In the genomic region with DNA sequence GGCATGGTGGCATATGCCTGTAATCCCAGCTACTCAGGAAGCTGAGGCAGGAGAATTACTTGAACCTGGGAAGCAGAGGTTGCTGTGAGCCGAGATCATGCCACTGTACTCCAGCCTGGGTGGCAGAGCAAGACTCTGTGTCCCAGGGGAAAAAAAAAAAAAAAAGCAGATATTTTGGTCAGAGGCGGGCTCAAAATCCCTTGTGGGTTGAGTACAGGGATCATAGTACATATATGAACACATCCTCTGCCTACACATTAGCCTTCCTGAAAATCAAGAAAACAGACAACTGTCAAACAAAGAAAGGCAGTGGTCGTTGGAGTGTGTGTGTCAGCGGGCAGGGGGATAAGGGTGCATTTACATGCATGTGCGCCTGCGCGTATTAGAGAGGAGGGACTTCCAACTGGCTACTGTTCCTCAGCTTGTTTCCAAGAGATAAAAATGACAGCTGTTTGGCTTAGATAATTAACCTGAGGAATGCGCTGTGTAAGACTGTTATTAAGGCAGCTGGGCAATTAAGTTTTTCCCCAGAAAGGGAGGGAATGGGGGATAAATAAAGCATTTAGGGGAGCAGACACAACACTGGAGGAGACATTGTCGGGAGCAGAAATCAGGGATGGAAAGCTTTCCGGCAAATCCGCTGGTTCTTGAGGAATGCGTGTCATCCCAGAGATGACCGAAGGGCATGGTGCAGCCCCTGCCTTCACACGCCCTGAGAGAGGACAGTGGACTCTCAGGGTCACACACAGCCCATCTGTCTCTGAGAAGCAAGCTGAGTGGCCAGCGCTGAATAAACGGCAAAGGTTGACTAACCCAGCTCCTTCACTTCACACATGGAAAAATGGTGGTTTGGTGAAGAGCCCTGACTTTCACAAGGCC, we compare ENCODE assay signal across 14 cellular contexts. TPM values are rescaled to one million over a fixed set of nuclear protein-coding genes. Genes with fewer than 3 reads are reported as not detected.
DNase-seq lines count a peak whose midpoint lies in the region; ATAC-seq, FAIRE-seq and TF ChIP-seq lines count a peak whose summit lies in the region.
"Had no signal": no experiment of that assay in that cellular context is flagged by ENCODE, and none has a peak within 500 bp of the region (broad histone marks: within the 10 kb centered on the region; RNA-seq: fewer than 3 reads in every experiment).

No MANE protein-coding gene starts in this region.

- H3K9ac ChIP-seq in K562 (ENCODE audit: insufficient read depth in 1 of 2, low read depth in 2 of 2, low read length in 2 of 2) (peak overlapping the region; percentile 39 to 68; a peak in 3 of 4 replicates), liver (ENCODE audit: low read depth in 1 of 2, low read length in 2 of 2) (no peak overlapping the region)
- H3K9ac ChIP-seq: GM23248 had no signal

- H3K4me2 ChIP-seq in K562 (ENCODE audit: insufficient read depth, low read length), result peak overlapping the region; percentile 70

- no peaks in the 10 kb centered on the region for H4K20me1 ChIP-seq in K562 (replicated peaks; ENCODE audit: control insufficient read depth, insufficient read depth, low read length)

- in situ Hi-C loops in K562 (cut with MboI), result no loop called here

- CTCF ChIA-PET in K562 (lab: Yijun Ruan, JAX; ENCODE audit: low intra/inter-chr PET ratio), result no interaction called here

- H3K27ac ChIP-seq in heart left ventricle (peak overlapping the region in 11 of 12 donors; percentile 30 to 94 (median 90)), K562 (ENCODE audit: extremely low read depth, low read depth, low read length) (peak overlapping the region; percentile 67), liver (ENCODE audit: low read depth in 1 of 2, low read length in 2 of 2) (no peak overlapping the region), aorta (ENCODE audit: low read depth in 1 of 2, low read length in 2 of 2) (no peak overlapping the region)
- H3K27ac ChIP-seq: GM23248 had no signal

- TF ChIP-seq CTCF in heart left ventricle (IDR thresholded peaks at IDR 0.05), result no peak
- TF ChIP-seq CTCF in K562 (IDR thresholded peaks at IDR 0.05 in 2 of 3, conservative IDR thresholded peaks at IDR 0.05 in 1 of 3; ENCODE audit: insufficient read depth in 2 of 3, low read depth in 1 of 3, low read length in 3 of 3), result no peak
- no peak for TF ChIP-seq CTCF in liver (IDR thresholded peaks at IDR 0.05; ENCODE audit: low read depth, low read length, missing input control)

- no peak for TF ChIP-seq POLR2A in heart left ventricle (IDR thresholded peaks at IDR 0.05)
- no peak for TF ChIP-seq POLR2A in K562 (conservative IDR thresholded peaks at IDR 0.05)

- no peaks in the 10 kb centered on the region for H3K9me1 ChIP-seq in K562 (ENCODE audit: control insufficient read depth, insufficient read depth, low read length)

- intact Hi-C loops in heart left ventricle (cut with DNase I), result loop anchor here in 1 of 10 donors (5.0 kb wide), 1 partner anchor 41 kb away; no protein-coding TSS in a partner anchor
- intact Hi-C loops in Right ventricle myocardium inferior (cut with DNase I), result no loop called here
- intact Hi-C loops in K562 (cut with micrococcal nuclease), result loop anchor here (2.0 kb wide), 1 partner anchor 29 kb away; the partner anchor contains the start of gene G0S2
- intact Hi-C loops in aorta (cut with DNase I), result no loop called here

- peak; percentile 80 for FAIRE-seq in K562 (lab: Jason Lieb, UNC)

- H3K9me3 ChIP-seq in heart left ventricle (no peaks in the 10 kb centered on the region), K562 (replicated peaks; ENCODE audit: control insufficient read depth, insufficient read depth, low read depth, low read length) (no peaks in the 10 kb centered on the region), liver (ENCODE audit: control insufficient read depth in 4 of 4, low read length in 3 of 4) (no peaks in the 10 kb centered on the region), aorta (ENCODE audit: control insufficient read depth, low read length) (no peaks in the 10 kb centered on the region)

- POLR2A ChIA-PET in K562 (lab: Yijun Ruan, JAX), result interaction anchor here (0.5 to 1.6 kb wide), 8 partner anchors 11 to 325 kb away, joined by 3 to 5 read pairs (median 3); partner anchors contain the start of gene G0S2

- H3K4me1 ChIP-seq in heart left ventricle (peaks cover 16 to 99% (median 88%) of the 10 kb centered on the region in 12 donors), K562 (replicated peaks in 1 of 2; ENCODE audit: control insufficient read depth in 2 of 2, insufficient read depth in 2 of 2, low read length in 2 of 2) (peaks cover 47 to 89% of the 10 kb centered on the region in 2 experiments), liver (ENCODE audit: control insufficient read depth in 4 of 4, insufficient read depth in 4 of 4, low read length in 3 of 4) (peaks cover 0 to 19% (median 11%) of the 10 kb centered on the region in 4 donors), aorta (ENCODE audit: control insufficient read depth in 1 of 2, insufficient read depth in 2 of 2, low read length in 2 of 2) (peaks cover 0 to 4% of the 10 kb centered on the region in 2 donors)

- no TSS peak for BruUV-seq in K562 (replicated peaks; lab: Mats Ljungman, UMichigan)

- peak overlapping the region; percentile 87 for H2AFZ ChIP-seq in K562 (ENCODE audit: low read depth, low read length)
- H2AFZ ChIP-seq: GM23248 had no signal

- H3K79me2 ChIP-seq in K562 (ENCODE audit: control insufficient read depth, insufficient read depth, low read length), result no peaks in the 10 kb centered on the region

- DNase-seq in heart left ventricle (peak in 2 of 5 donors; percentile 44 to 54), Right ventricle myocardium inferior (ENCODE audit: missing footprints) (no peak), K562 (ENCODE audit: extremely low read depth in 1 of 4, low spot score in 3 of 4) (peak; percentile 55 to 93 (median 76)), cerebellar nuclear complex (lab: John Stamatoyannopoulos, UW) (no peak), SKM-1 (lab: John Stamatoyannopoulos, UW; ENCODE audit: unreplicated experiment) (no peak), aorta (no peak)
- DNase-seq: activated CD8-positive, alpha-beta T cell treated with anti-CD3 and anti-CD28 coated beads, Interleukin-2, amount 10 ng/mL, durations not matched to agents 7 days and 5 days; NCI-H1092; NCI-H510A treated with DMSO at 0.1 percent for 48 hours; occipital lobe; stimulated activated naive CD8-positive, alpha-beta T cell treated with anti-CD3 and anti-CD28 coated beads, Interleukin-15, amount 100 ng/mL, for 72 hours had no signal

- ATAC-seq in heart left ventricle (peak in 1 of 4 donors; percentile 3), Right ventricle myocardium inferior (no peak), K562 (peak; percentile 68), HG03457 (IDR thresholded peaks at IDR 0.05; ENCODE audit: unreplicated experiment) (no peak), aorta (ENCODE audit: low FRiP score) (no peak)
- ATAC-seq: activated CD8-positive, alpha-beta T cell treated with anti-CD3 and anti-CD28 coated beads, Interleukin-2, amount 10 ng/mL, durations not matched to agents 7 days and 5 days; stimulated activated naive CD8-positive, alpha-beta T cell treated with anti-CD3 and anti-CD28 coated beads, Interleukin-15, amount 100 ng/mL, for 72 hours had no signal

- H3K27me3 ChIP-seq in heart left ventricle (no peaks in the 10 kb centered on the region), K562 (ENCODE audit: control insufficient read depth in 2 of 2, insufficient read depth in 2 of 2, low read length in 2 of 2) (no peaks in the 10 kb centered on the region), liver (ENCODE audit: control insufficient read depth in 4 of 4, insufficient read depth in 4 of 4, low read length in 3 of 4) (no peaks in the 10 kb centered on the region), aorta (ENCODE audit: control insufficient read depth in 1 of 2, insufficient read depth in 2 of 2, low read length in 1 of 2) (no peaks in the 10 kb centered on the region)

- H3K4me3 ChIP-seq in heart left ventricle (peak overlapping the region in 1 of 12 donors; percentile 13), K562 (no peak overlapping the region), liver (ENCODE audit: low read depth in 1 of 3, low read length in 3 of 3) (no peak overlapping the region), aorta (ENCODE audit: low read length in 2 of 2) (no peak overlapping the region)
- H3K4me3 ChIP-seq: GM23248 had no signal

- WGBS in heart left ventricle, 4 donors, result 44 to 50% (median 48%) methylated on average over 15 to 16 of the region's 16 CpGs
- 13% methylated on average over 16 of the region's 16 CpGs for WGBS in K562 (ENCODE audit: insufficient coverage, low coverage, missing lambda C conversion rate)
- WGBS in liver, result 84% methylated on average over 16 of the region's 16 CpGs
- 87 to 89% methylated on average over 16 of the region's 16 CpGs for WGBS in aorta, 2 donors

- no peak for TF ChIP-seq RAD21 in K562 (CRISPR knock-in tag; conservative IDR thresholded peaks at IDR 0.05 in 1 of 2, IDR thresholded peaks at IDR 0.05 in 1 of 2)
- TF ChIP-seq RAD21 in liver (IDR thresholded peaks at IDR 0.05), result no peak

- TF ChIP-seq EP300 in K562 (IDR thresholded peaks at IDR 0.05; ENCODE audit: low read length), result peak; percentile 93

- no peaks in the 10 kb centered on the region for H3K36me3 ChIP-seq in heart left ventricle
- no peaks in the 10 kb centered on the region for H3K36me3 ChIP-seq in K562 (ENCODE audit: control insufficient read depth, insufficient read depth, low read length)
- no peaks in the 10 kb centered on the region for H3K36me3 ChIP-seq in liver (ENCODE audit: control insufficient read depth in 4 of 4, insufficient read depth in 3 of 4, low read depth in 1 of 4, low read length in 3 of 4)
- no peaks in the 10 kb centered on the region for H3K36me3 ChIP-seq in aorta (ENCODE audit: control insufficient read depth in 1 of 2, insufficient read depth in 2 of 2, low read length in 1 of 2)

RNA-seq across cellular contexts. Expression of gene LAMB3, which starts 6.4 kb away (rescaled TPM):
- 1 to 10 TPM in 8 of 9 donors, under 1 TPM in 1; 0.83 to 7.4 (median 3.6) TPM for total RNA-seq in heart left ventricle
- polyA plus RNA-seq in heart left ventricle, result 1 to 10 TPM; 1.8 to 5.3 TPM
- total RNA-seq in Right ventricle myocardium inferior, result 5.9 TPM
- total RNA-seq in K562 (2011; cell fraction: chromatin; rRNA removed; ENCODE audit: low replicate concordance), result 1.1 and 1.9 TPM in 2 replicates
- total RNA-seq in K562 (2011; cell fraction: nucleolus; rRNA removed), result 1.8 and 2.0 TPM in 2 replicates
- total RNA-seq in K562 (2011; cell fraction: nucleoplasm; rRNA removed), result 1.2 TPM in 2 replicates
- total RNA-seq in K562 (2014; rRNA removed), result 0.91 and 1.0 TPM in 2 replicates
- 0.61 and 1.3 TPM in 2 replicates for total RNA-seq in K562 (2014; rRNA removed; fragmentation: Illumina TruSeq; extraction: Trizol)
- 0.91 and 0.94 TPM in 2 replicates for total RNA-seq in K562 (2015; rRNA removed; fragmentation: Illumina TruSeq; extraction: Trizol)
- 1.3 and 1.9 TPM in 2 replicates for total RNA-seq in K562 (2021)
- 0.42 and 0.72 TPM in 2 replicates for polyA plus RNA-seq in K562 (2011; rRNA removed)
- 0.86 and 1.2 TPM in 2 replicates for polyA plus RNA-seq in K562 (2011; cell fraction: cytosol; rRNA removed)
- polyA plus RNA-seq in K562 (2011; cell fraction: nucleus; rRNA removed), result 0.73 and 1.2 TPM in 2 replicates
- polyA plus RNA-seq in K562 (2012), result 2.0 and 6.6 TPM in 2 replicates
- 0.67 and 0.97 TPM in 2 replicates for polyA plus RNA-seq in K562 (2014; fragmentation: Illumina TruSeq; extraction: Trizol)
- polyA plus RNA-seq in K562 (2014; fragmentation: Nextera tagmentation; extraction: Ambion mirVana), result under 1 TPM; 0.08 to 0.21 TPM
- 1.0 and 3.1 TPM in 2 replicates for polyA plus RNA-seq in K562 (2014; rRNA removed)
- 0.18 and 0.87 TPM in 2 replicates for polyA minus RNA-seq in K562 (2011; rRNA and poly(A)+ RNA removed)
- polyA minus RNA-seq in K562 (2011; cell fraction: cytosol; rRNA and poly(A)+ RNA removed), result 1.0 and 5.0 TPM in 2 replicates
- polyA minus RNA-seq in K562 (2011; cell fraction: nucleus; rRNA and poly(A)+ RNA removed), result 0.81 and 1.4 TPM in 2 replicates
- 1 to 10 TPM; 1.3 to 9.1 TPM for total RNA-seq in liver
- polyA plus RNA-seq in liver, result 1 to 10 TPM; 3.6 to 7.6 TPM
- total RNA-seq in aorta, result 1 to 10 TPM in 1 of 2 donors, under 1 TPM in 1; 0.84 to 3.9 TPM
- polyA plus RNA-seq in aorta, result 1 to 10 TPM; 5.2 to 5.4 TPM

RNA-seq across cellular contexts. Expression of gene G0S2, which starts 29.4 kb away (rescaled TPM):
- 100 to 1,000 TPM in 8 of 9 donors, 10 to 100 TPM in 1; 92.0 to 600 (median 212) TPM for total RNA-seq in heart left ventricle
- 100 to 1,000 TPM in 1 of 2 donors, 10 to 100 TPM in 1; 87.6 to 218 TPM for polyA plus RNA-seq in heart left ventricle
- total RNA-seq in Right ventricle myocardium inferior, result 460 TPM
- not detected in 2 replicates for total RNA-seq in K562 (2011; cell fraction: chromatin; rRNA removed; ENCODE audit: low replicate concordance)
- total RNA-seq in K562 (2011; cell fraction: nucleolus; rRNA removed), result 0.50 and 0.79 TPM in 2 replicates
- total RNA-seq in K562 (2011; cell fraction: nucleoplasm; rRNA removed), result 0.66 TPM in 1 of 2 replicates, not detected in the other
- total RNA-seq in K562 (2014; rRNA removed), result 60.4 and 79.0 TPM in 2 replicates
- 10.6 and 11.4 TPM in 2 replicates for total RNA-seq in K562 (2014; rRNA removed; fragmentation: Illumina TruSeq; extraction: Trizol)
- 4.2 and 5.6 TPM in 2 replicates for total RNA-seq in K562 (2015; rRNA removed; fragmentation: Illumina TruSeq; extraction: Trizol)
- total RNA-seq in K562 (2021), result 37.4 and 39.5 TPM in 2 replicates
- polyA plus RNA-seq in K562 (2011; rRNA removed), result 0.18 and 0.30 TPM in 2 replicates
- polyA plus RNA-seq in K562 (2011; cell fraction: cytosol; rRNA removed), result 0.13 and 0.39 TPM in 2 replicates
- polyA plus RNA-seq in K562 (2011; cell fraction: nucleus; rRNA removed), result 0.18 TPM in 1 of 2 replicates, not detected in the other
- 21.3 and 213 TPM in 2 replicates for polyA plus RNA-seq in K562 (2012)
- polyA plus RNA-seq in K562 (2014; fragmentation: Illumina TruSeq; extraction: Trizol), result 11.7 and 24.0 TPM in 2 replicates
- 1 to 10 TPM; 4.9 to 8.9 TPM for polyA plus RNA-seq in K562 (2014; fragmentation: Nextera tagmentation; extraction: Ambion mirVana)
- 65.6 and 70.4 TPM in 2 replicates for polyA plus RNA-seq in K562 (2014; rRNA removed)
- polyA minus RNA-seq in K562 (2011; rRNA and poly(A)+ RNA removed), result not detected in 2 replicates
- polyA minus RNA-seq in K562 (2011; cell fraction: cytosol; rRNA and poly(A)+ RNA removed), result not detected in 2 replicates
- not detected in 2 replicates for polyA minus RNA-seq in K562 (2011; cell fraction: nucleus; rRNA and poly(A)+ RNA removed)
- total RNA-seq in liver, result 100 to 1,000 TPM in 1 of 2 donors, 1 to 10 TPM in 1; 9.6 to 185 TPM
- polyA plus RNA-seq in liver, result 100 to 1,000 TPM; 146 to 347 TPM
- 10 to 100 TPM; 21.3 to 24.9 TPM for total RNA-seq in aorta
- 10 to 100 TPM; 16.3 to 20.3 TPM for polyA plus RNA-seq in aorta
- total RNA-seq: activated CD8-positive, alpha-beta T cell treated with anti-CD3 and anti-CD28 coated beads, Interleukin-2, amount 10 ng/mL, durations not matched to agents 7 days and 5 days had no signal

RNA-seq across cellular contexts. Expression of gene HSD11B1, which starts 58.8 kb away (rescaled TPM):
- total RNA-seq in heart left ventricle, result 10 to 100 TPM in 2 of 9 donors, 1 to 10 TPM in 7; 1.7 to 36.1 (median 3.6) TPM
- 1 to 10 TPM; 1.2 to 3.6 TPM for polyA plus RNA-seq in heart left ventricle
- 4.3 TPM for total RNA-seq in Right ventricle myocardium inferior
- not detected in 2 replicates for total RNA-seq in K562 (2011; cell fraction: chromatin; rRNA removed; ENCODE audit: low replicate concordance)
- not detected in 2 replicates for total RNA-seq in K562 (2011; cell fraction: nucleolus; rRNA removed)
- total RNA-seq in K562 (2011; cell fraction: nucleoplasm; rRNA removed), result not detected in 2 replicates
- total RNA-seq in K562 (2014; rRNA removed), result not detected in 2 replicates
- total RNA-seq in K562 (2014; rRNA removed; fragmentation: Illumina TruSeq; extraction: Trizol), result not detected in 2 replicates
- not detected in 2 replicates for total RNA-seq in K562 (2015; rRNA removed; fragmentation: Illumina TruSeq; extraction: Trizol)
- total RNA-seq in K562 (2021), result 0.16 TPM in 1 of 2 replicates, not detected in the other
- polyA plus RNA-seq in K562 (2011; rRNA removed), result not detected in 2 replicates
- polyA plus RNA-seq in K562 (2011; cell fraction: cytosol; rRNA removed), result not detected in 2 replicates
- polyA plus RNA-seq in K562 (2011; cell fraction: nucleus; rRNA removed), result not detected in 2 replicates
- polyA plus RNA-seq in K562 (2012), result 0.17 and 2.6 TPM in 2 replicates
- not detected in 2 replicates for polyA plus RNA-seq in K562 (2014; fragmentation: Illumina TruSeq; extraction: Trizol)
- under 1 TPM in 1 of 2 experiments, not detected in 1; 0.04 TPM for polyA plus RNA-seq in K562 (2014; fragmentation: Nextera tagmentation; extraction: Ambion mirVana)
- not detected in 2 replicates for polyA plus RNA-seq in K562 (2014; rRNA removed)
- polyA minus RNA-seq in K562 (2011; rRNA and poly(A)+ RNA removed), result not detected in 2 replicates
- not detected in 2 replicates for polyA minus RNA-seq in K562 (2011; cell fraction: cytosol; rRNA and poly(A)+ RNA removed)
- polyA minus RNA-seq in K562 (2011; cell fraction: nucleus; rRNA and poly(A)+ RNA removed), result not detected in 2 replicates
- 100 to 1,000 TPM in 1 of 2 donors, under 1 TPM in 1; 0.09 to 226 TPM for total RNA-seq in liver
- 100 to 1,000 TPM; 381 to 488 TPM for polyA plus RNA-seq in liver
- total RNA-seq in aorta, result 10 to 100 TPM; 13.9 to 21.5 TPM
- 10 to 100 TPM in 1 of 2 donors, 1 to 10 TPM in 1; 3.0 to 10.2 TPM for polyA plus RNA-seq in aorta
- total RNA-seq: activated CD8-positive, alpha-beta T cell treated with anti-CD3 and anti-CD28 coated beads, Interleukin-2, amount 10 ng/mL, durations not matched to agents 7 days and 5 days; occipital lobe had no signal

Comparison
In these comparisons a context has a peak if more than half of its experiments do, and no peak if none do; other contexts are left out.
1. DNase-seq: peak in K562 (4 of 4); none in Right ventricle myocardium inferior (single experiment), cerebellar nuclear complex (0 of 2), SKM-1 (single experiment) and aorta (0 of 2).
2. H3K27ac ChIP-seq: peak in heart left ventricle (11 of 12) and K562 (single experiment); none in liver (0 of 2) and aorta (0 of 2).
3. H3K9ac ChIP-seq: peak in K562 (2 of 2); none in liver (0 of 2).